15 cellular contexts compared by ENCODE assay signal in genomic region chr4:112112590-112113170, GRCh38. TPM values are rescaled to one million over a fixed set of nuclear protein-coding genes. Genes with fewer than 3 reads are reported as not detected.
DNase-seq lines count a peak whose midpoint lies in the region; ATAC-seq and TF ChIP-seq lines count a peak whose summit lies in the region.
"Had no signal": no experiment of that assay in that cellular context is flagged by ENCODE, and none has a peak within 500 bp of the region (broad histone marks: within the 10 kb centered on the region; RNA-seq: fewer than 3 reads in every experiment).

No MANE protein-coding gene starts in this region.

- H3K4me1 ChIP-seq in esophagus (ENCODE audit: control insufficient read depth in 2 of 2, insufficient read depth in 2 of 2, low read length in 1 of 2) (no peaks in the 10 kb centered on the region), parathyroid adenoma (no peaks in the 10 kb centered on the region)
- H3K4me1 ChIP-seq: Peyer's patch had no signal

- H2AFZ ChIP-seq in parathyroid adenoma, result peak overlapping the region; percentile 22

- no peak overlapping the region for H3K4me2 ChIP-seq in parathyroid adenoma (ENCODE audit: low read length)

- 60 to 63% methylated on average over 2 of the region's 2 CpGs for WGBS in esophagus, 2 donors

- no peaks in the 10 kb centered on the region for H3K27me3 ChIP-seq in esophagus (ENCODE audit: control insufficient read depth in 1 of 2, insufficient read depth in 2 of 2, low read length in 2 of 2)
- no peaks in the 10 kb centered on the region for H3K27me3 ChIP-seq in parathyroid adenoma (ENCODE audit: control insufficient read depth, insufficient read depth, low read length)
- H3K27me3 ChIP-seq: brain microvascular endothelial cell, Peyer's patch had no signal

- no peaks in the 10 kb centered on the region for H3K79me2 ChIP-seq in parathyroid adenoma

- no peak overlapping the region for H3K4me3 Mint-ChIP-seq in stimulated activated naive CD8-positive, alpha-beta T cell treated with anti-CD3 and anti-CD28 coated beads, Interleukin-15, amount 100 ng/mL, for 72 hours
- H3K4me3 Mint-ChIP-seq: activated B cell treated with CpG ODN at 0.5 μM for 24 hours; CD4-positive, alpha-beta T cell; effector memory CD8-positive, alpha-beta T cell had no signal

- DNase-seq in DMS 273 treated with DMSO at 0.1 percent for 48 hours (lab: John Stamatoyannopoulos, UW) (peak; percentile 59), NCI-H82 treated with DMSO at 0.1 percent for 48 hours (lab: John Stamatoyannopoulos, UW; ENCODE audit: unreplicated experiment) (peak; percentile 68), T-helper 1 cell (no peak), D341Med (ENCODE audit: low spot score) (no peak)
- no peak for DNase-seq in stimulated activated naive CD8-positive, alpha-beta T cell treated with anti-CD3 and anti-CD28 coated beads, Interleukin-15, amount 100 ng/mL, for 72 hours
- DNase-seq: activated B cell treated with CpG ODN at 0.5 μM for 24 hours; activated naive CD4-positive, alpha-beta T cell treated with Interleukin-2 at 50 U/mL for 16 hours; brain microvascular endothelial cell; CD4-positive, alpha-beta T cell; effector memory CD8-positive, alpha-beta T cell; Peyer's patch; stimulated activated CD4-positive, alpha-beta T cell treated with anti-CD3 and anti-CD28 coated beads, Interleukin-12 subunit alpha, Interleukin-12 subunit beta, amount 100 ng/mL, for 4 hours had no signal

- no peak overlapping the region for H3K9ac ChIP-seq in parathyroid adenoma

- H3K9me3 Mint-ChIP-seq in stimulated activated naive CD8-positive, alpha-beta T cell treated with anti-CD3 and anti-CD28 coated beads, Interleukin-15, amount 100 ng/mL, for 72 hours, result no peaks in the 10 kb centered on the region
- H3K9me3 Mint-ChIP-seq: activated B cell treated with CpG ODN at 0.5 μM for 24 hours; CD4-positive, alpha-beta T cell; effector memory CD8-positive, alpha-beta T cell had no signal

- no peak for TF ChIP-seq CTCF in parathyroid adenoma (IDR thresholded peaks at IDR 0.05)

- no peak overlapping the region for H3K4me3 ChIP-seq in esophagus (ENCODE audit: low read depth in 1 of 2, low read length in 2 of 2)
- no peak overlapping the region for H3K4me3 ChIP-seq in parathyroid adenoma (ENCODE audit: low read depth, low read length)
- H3K4me3 ChIP-seq: Peyer's patch had no signal

- H3K27ac ChIP-seq in esophagus (ENCODE audit: low read depth in 2 of 2, low read length in 1 of 2) (peak overlapping the region; percentile 23 to 24), parathyroid adenoma (no peak overlapping the region)
- H3K27ac ChIP-seq: brain microvascular endothelial cell had no signal

- H3K27ac Mint-ChIP-seq in stimulated activated naive CD8-positive, alpha-beta T cell treated with anti-CD3 and anti-CD28 coated beads, Interleukin-15, amount 100 ng/mL, for 72 hours, result no peak overlapping the region
- H3K27ac Mint-ChIP-seq: activated B cell treated with CpG ODN at 0.5 μM for 24 hours; CD4-positive, alpha-beta T cell; progenitor cell of endocrine pancreas had no signal

- H3K4me1 Mint-ChIP-seq in stimulated activated naive CD8-positive, alpha-beta T cell treated with anti-CD3 and anti-CD28 coated beads, Interleukin-15, amount 100 ng/mL, for 72 hours, result peaks cover 11% of the 10 kb centered on the region

- H3K27me3 Mint-ChIP-seq in stimulated activated naive CD8-positive, alpha-beta T cell treated with anti-CD3 and anti-CD28 coated beads, Interleukin-15, amount 100 ng/mL, for 72 hours, result no peaks in the 10 kb centered on the region
- H3K27me3 Mint-ChIP-seq: activated B cell treated with CpG ODN at 0.5 μM for 24 hours; CD4-positive, alpha-beta T cell; effector memory CD8-positive, alpha-beta T cell; progenitor cell of endocrine pancreas had no signal

- H3K9me3 ChIP-seq in esophagus (ENCODE audit: control insufficient read depth in 2 of 2, insufficient read depth in 1 of 2, low read depth in 1 of 2, low read length in 1 of 2), result no peaks in the 10 kb centered on the region
- no peaks in the 10 kb centered on the region for H3K9me3 ChIP-seq in parathyroid adenoma (ENCODE audit: control insufficient read depth, low read length)
- H3K9me3 ChIP-seq: Peyer's patch had no signal

- no peak for ATAC-seq in stimulated activated naive CD8-positive, alpha-beta T cell treated with anti-CD3 and anti-CD28 coated beads, Interleukin-15, amount 100 ng/mL, for 72 hours
- ATAC-seq: effector memory CD8-positive, alpha-beta T cell had no signal

- H3K36me3 ChIP-seq in esophagus (ENCODE audit: control insufficient read depth in 2 of 2, insufficient read depth in 2 of 2, low read length in 1 of 2) (no peaks in the 10 kb centered on the region), parathyroid adenoma (ENCODE audit: control insufficient read depth, insufficient read depth, low read length) (no peaks in the 10 kb centered on the region)
- H3K36me3 ChIP-seq: brain microvascular endothelial cell, Peyer's patch had no signal

RNA-seq across cellular contexts. Expression of gene FAM241A, which starts 32.6 kb away (rescaled TPM):
- 1 to 10 TPM; 1.3 to 2.0 TPM for polyA plus RNA-seq in esophagus

Comparison
In these comparisons a context has a peak if more than half of its experiments do, and no peak if none do; other contexts are left out.
1. DNase-seq: peak in DMS 273 treated with DMSO at 0.1 percent for 48 hours (single experiment) and NCI-H82 treated with DMSO at 0.1 percent for 48 hours (single experiment); none in T-helper 1 cell (0 of 5), D341Med (single experiment) and stimulated activated naive CD8-positive, alpha-beta T cell treated with anti-CD3 and anti-CD28 coated beads, Interleukin-15, amount 100 ng/mL, for 72 hours (0 of 2).